In genomic region chr19:35034588-35035382, GRCh38 we compare ENCODE assay signal across 29 cellular contexts. TPM values are rescaled to one million over a fixed set of nuclear protein-coding genes. Genes with fewer than 3 reads are reported as not detected.
DNase-seq lines count a peak whose midpoint lies in the region; ATAC-seq, FAIRE-seq and TF ChIP-seq lines count a peak whose summit lies in the region.
"Had no signal": no experiment of that assay in that cellular context is flagged by ENCODE, and none has a peak within 500 bp of the region (broad histone marks: within the 10 kb centered on the region; RNA-seq: fewer than 3 reads in every experiment).

No MANE protein-coding gene starts in this region.

- TF ChIP-seq CTCF in HepG2 (CRISPR knock-in tag; IDR thresholded peaks at IDR 0.05) (no peak), right lobe of liver (IDR thresholded peaks at IDR 0.05) (no peak), gastroesophageal sphincter (IDR thresholded peaks at IDR 0.05) (no peak)

- WGBS in HepG2 (ENCODE audit: low lambda C conversion rate) = 96% methylated on average over 17 of the region's 17 CpGs
- WGBS in right lobe of liver (ENCODE audit: insufficient coverage, low coverage, low lambda C conversion rate, missing lambda C conversion rate) = 73% methylated on average over 11 of the region's 17 CpGs
- no CpG with 5 or more reads among the region's 17 CpGs for WGBS in neuronal stem cell (ENCODE audit: extremely low coverage in 2 of 2, insufficient read length in 2 of 2, insufficient replicate concordance in 1 of 2), 2 donors
- WGBS in gastroesophageal sphincter (ENCODE audit: low coverage in 1 of 2), 2 donors = 85 to 86% methylated on average over 5 to 10 of the region's 17 CpGs

- CTCF ChIA-PET in HepG2 (lab: Yijun Ruan, JAX; ENCODE audit: low intra/inter-chr PET ratio, low total read pairs) = no interaction called here

- H3K27me3 Mint-ChIP-seq in activated T-helper 1 cell treated with anti-CD3 and anti-CD28 coated beads, Interleukin-12 subunit alpha, Interleukin-12 subunit beta, Interleukin-2, Interleukin-4 antibody, amounts not matched to agents 30 ng/mL and 10 ng/mL and 1 ng/mL, durations not matched to agents 14 hours and 24 hours and 36 hours (ENCODE audit: insufficient read depth) = peaks cover 30% of the 10 kb centered on the region

- peaks cover 7% of the 10 kb centered on the region for H3K4me1 Mint-ChIP-seq in activated T-helper 1 cell treated with anti-CD3 and anti-CD28 coated beads, Interleukin-12 subunit alpha, Interleukin-12 subunit beta, Interleukin-2, Interleukin-4 antibody, amounts not matched to agents 30 ng/mL and 10 ng/mL and 1 ng/mL, durations not matched to agents 14 hours and 24 hours and 36 hours (ENCODE audit: low read depth)

- H3K79me2 ChIP-seq in HepG2 (ENCODE audit: insufficient read depth, low read length) = no peaks in the 10 kb centered on the region

- no peaks in the 10 kb centered on the region for H3K9me3 Mint-ChIP-seq in activated T-helper 1 cell treated with anti-CD3 and anti-CD28 coated beads, Interleukin-12 subunit alpha, Interleukin-12 subunit beta, Interleukin-2, Interleukin-4 antibody, amounts not matched to agents 30 ng/mL and 10 ng/mL and 1 ng/mL, durations not matched to agents 14 hours and 24 hours and 36 hours
- H3K9me3 Mint-ChIP-seq: CD4-positive, alpha-beta memory T cell had no signal

- H3K79me1 ChIP-seq in neuronal stem cell (ENCODE audit: low read depth, low read length) = peaks cover 2% of the 10 kb centered on the region

- peaks cover 1 to 15% of the 10 kb centered on the region in 2 experiments; a peak in 1 of 5 replicates for H3K36me3 ChIP-seq in HepG2 (replicated peaks in 1 of 2; ENCODE audit: control insufficient read depth in 1 of 2, insufficient read depth in 2 of 2, low read length in 2 of 2)
- peaks cover 0 to 2% (median 0%) of the 10 kb centered on the region in 4 donors for H3K36me3 ChIP-seq in right lobe of liver
- peaks cover 0 to 4% of the 10 kb centered on the region in 2 donors for H3K36me3 ChIP-seq in neuronal stem cell (replicated peaks in 1 of 2; ENCODE audit: control insufficient read depth in 2 of 2, insufficient read depth in 2 of 2, low read length in 2 of 2)
- H3K36me3 ChIP-seq in gastroesophageal sphincter = peaks cover 0 to 41% of the 10 kb centered on the region in 2 donors

- no peak overlapping the region for H3K27ac ChIP-seq in HepG2 (ENCODE audit: extremely low read length, insufficient read depth, low read length)
- no peak overlapping the region for H3K27ac ChIP-seq in right lobe of liver
- no peak overlapping the region for H3K27ac ChIP-seq in neuronal stem cell (replicated peaks; ENCODE audit: low read length)
- no peak overlapping the region for H3K27ac ChIP-seq in gastroesophageal sphincter

- no peaks in the 10 kb centered on the region for H3K36me3 Mint-ChIP-seq in activated T-helper 1 cell treated with anti-CD3 and anti-CD28 coated beads, Interleukin-12 subunit alpha, Interleukin-12 subunit beta, Interleukin-2, Interleukin-4 antibody, amounts not matched to agents 30 ng/mL and 10 ng/mL and 1 ng/mL, durations not matched to agents 14 hours and 24 hours and 36 hours (ENCODE audit: low read depth)
- H3K36me3 Mint-ChIP-seq: CD4-positive, alpha-beta memory T cell had no signal

- no peak overlapping the region for H3K4me2 ChIP-seq in HepG2 (ENCODE audit: low read depth, low read length)
- no peak overlapping the region for H3K4me2 ChIP-seq in neuronal stem cell (ENCODE audit: insufficient read depth, low read length, poor library complexity, severe bottlenecking)

- H2BK15ac ChIP-seq in neuronal stem cell (ENCODE audit: low read length) = no peak overlapping the region

- peaks cover 0 to 4% of the 10 kb centered on the region in 2 experiments; a peak in 1 of 5 replicates for H3K27me3 ChIP-seq in HepG2 (ENCODE audit: control insufficient read depth in 1 of 2, insufficient read depth in 2 of 2, low read length in 2 of 2)
- no peaks in the 10 kb centered on the region for H3K27me3 ChIP-seq in right lobe of liver
- peaks cover 0 to 16% (median 15%) of the 10 kb centered on the region in 3 experiments for H3K27me3 ChIP-seq in neuronal stem cell (ENCODE audit: control insufficient read depth in 3 of 3, insufficient read depth in 3 of 3, low read depth in 1 of 3, low read length in 3 of 3)
- peaks cover 4% of the 10 kb centered on the region for H3K27me3 ChIP-seq in gastroesophageal sphincter

- H3K23ac ChIP-seq in neuronal stem cell (ENCODE audit: low read depth, low read length, poor library complexity) = no peak overlapping the region

- no peak for DNase-seq in HepG2 (ENCODE audit: low spot score)
- no peak for DNase-seq in right lobe of liver
- no peak for DNase-seq in activated T-helper 1 cell treated with anti-CD3 and anti-CD28 coated beads, Interleukin-12 subunit alpha, Interleukin-12 subunit beta, Interleukin-2, Interleukin-4 antibody, amounts not matched to agents 30 ng/mL and 10 ng/mL and 1 ng/mL, durations not matched to agents 14 hours and 24 hours and 36 hours (ENCODE audit: low spot score)
- no peak for DNase-seq in neuronal stem cell (ENCODE audit: low spot score)
- DNase-seq in KG1 (lab: John Stamatoyannopoulos, UW) = no peak
- DNase-seq in Right ventricle myocardium inferior (ENCODE audit: missing footprints) = no peak
- DNase-seq: Caco-2; CD4-positive, alpha-beta memory T cell; DMS153; GOT3; Karpas-422; NCI-H1417 treated with DMSO at 0.1 percent for 48 hours; NCI-H1930; NCI-H226; NCI-H510A treated with DMSO at 0.1 percent for 48 hours; NCI-H82; OCI-M1; Right ventricle myocardium superior had no signal

- H2AFZ ChIP-seq in HepG2 (ENCODE audit: low read length) (no peak overlapping the region), neuronal stem cell (ENCODE audit: low read length) (no peak overlapping the region)

- intact Hi-C loops in HepG2 (cut with micrococcal nuclease; ENCODE audit: unreplicated experiment) (no loop called here), right lobe of liver (cut with DNase I) (no loop called here), Right ventricle myocardium inferior (cut with DNase I) (no loop called here)
- intact Hi-C loops in activated T-helper 1 cell treated with anti-CD3 and anti-CD28 coated beads, Interleukin-12 subunit alpha, Interleukin-12 subunit beta, Interleukin-2, Interleukin-4 antibody, amounts not matched to agents 30 ng/mL and 10 ng/mL and 1 ng/mL, durations not matched to agents 14 hours and 24 hours and 36 hours (cut with micrococcal nuclease) = no loop called here

- in situ Hi-C loops in HepG2 (cut with HindIII; ENCODE audit: extremely low pct_ligation_motif_present, low pct_unique_long_range_greater_than_20kb) = no loop called here

- no peak overlapping the region for H3K18ac ChIP-seq in neuronal stem cell (ENCODE audit: low read length)

- H3K4me3 ChIP-seq in HepG2 (replicated peaks in 1 of 3; ENCODE audit: insufficient read depth in 1 of 3, low read depth in 2 of 3, low read length in 3 of 3) = no peak overlapping the region
- no peak overlapping the region for H3K4me3 ChIP-seq in right lobe of liver
- no peak overlapping the region for H3K4me3 ChIP-seq in neuronal stem cell (ENCODE audit: low read length in 2 of 2)
- no peak overlapping the region for H3K4me3 ChIP-seq in gastroesophageal sphincter

- ATAC-seq in HepG2 = no peak
- ATAC-seq in right lobe of liver = no peak
- no peak for ATAC-seq in Right ventricle myocardium inferior
- ATAC-seq in gastroesophageal sphincter = no peak
- ATAC-seq: HCT116 had no signal

- H2BK120ac ChIP-seq in neuronal stem cell (ENCODE audit: low read depth, low read length) = no peak overlapping the region

- FAIRE-seq in HepG2 (lab: Jason Lieb, UNC) = no peak
- FAIRE-seq: G401.6, GM12892, GM18507, RCC 7860 had no signal

- H4K91ac ChIP-seq in neuronal stem cell (ENCODE audit: low read depth, low read length, poor library complexity) = no peak overlapping the region

- H3K27ac Mint-ChIP-seq in activated T-helper 1 cell treated with anti-CD3 and anti-CD28 coated beads, Interleukin-12 subunit alpha, Interleukin-12 subunit beta, Interleukin-2, Interleukin-4 antibody, amounts not matched to agents 30 ng/mL and 10 ng/mL and 1 ng/mL, durations not matched to agents 14 hours and 24 hours and 36 hours = peak overlapping the region; percentile 40

- TF ChIP-seq RAD21 in HepG2 (CRISPR knock-in tag; IDR thresholded peaks at IDR 0.05) = no peak

- no peak overlapping the region for H3K14ac ChIP-seq in neuronal stem cell (ENCODE audit: low read length)

- no peak overlapping the region for H3K9ac ChIP-seq in HepG2 (ENCODE audit: insufficient read depth, low read depth, low read length)
- H3K9ac ChIP-seq in neuronal stem cell (ENCODE audit: low read depth, low read length, poor library complexity) = no peak overlapping the region

- H2AK5ac ChIP-seq in neuronal stem cell (ENCODE audit: low read depth, low read length) = no peak overlapping the region

- H4K8ac ChIP-seq in neuronal stem cell (ENCODE audit: low read depth, low read length) = no peak overlapping the region

- H3K4me1 ChIP-seq in HepG2 (ENCODE audit: insufficient read depth, low read length) (peaks cover 38% of the 10 kb centered on the region), right lobe of liver (peaks cover 0 to 25% (median 2%) of the 10 kb centered on the region in 4 donors), neuronal stem cell (ENCODE audit: control insufficient read depth in 2 of 2, insufficient read depth in 1 of 2, low read depth in 1 of 2, low read length in 2 of 2) (peaks cover 2 to 5% of the 10 kb centered on the region in 2 donors), gastroesophageal sphincter (peaks cover 0 to 55% (median 11%) of the 10 kb centered on the region in 3 donors)

- peak overlapping the region; percentile 73 for H2BK12ac ChIP-seq in neuronal stem cell (ENCODE audit: low read length)

- POLR2A ChIA-PET in HepG2 (lab: Yijun Ruan, JAX) = interaction anchor here (1.0 to 1.1 kb wide), 2 partner anchors 10 to 29 kb away, joined by 3 read pairs; no protein-coding TSS in a partner anchor

- no peak overlapping the region for H3K4me3 Mint-ChIP-seq in activated T-helper 1 cell treated with anti-CD3 and anti-CD28 coated beads, Interleukin-12 subunit alpha, Interleukin-12 subunit beta, Interleukin-2, Interleukin-4 antibody, amounts not matched to agents 30 ng/mL and 10 ng/mL and 1 ng/mL, durations not matched to agents 14 hours and 24 hours and 36 hours
- H3K4me3 Mint-ChIP-seq: CD4-positive, alpha-beta memory T cell had no signal

- TF ChIP-seq POLR2A in HepG2 (IDR thresholded peaks at IDR 0.05; ENCODE audit: insufficient read depth in 1 of 2, low read depth in 2 of 2, low read length in 2 of 2) (no peak), right lobe of liver (IDR thresholded peaks at IDR 0.05) (no peak), gastroesophageal sphincter (IDR thresholded peaks at IDR 0.05) (no peak)

- no peak overlapping the region for H2BK5ac ChIP-seq in neuronal stem cell (ENCODE audit: low read length)

- H4K20me1 ChIP-seq in HepG2 (ENCODE audit: insufficient read depth, low read length) = no peaks in the 10 kb centered on the region

- TF ChIP-seq EP300 in HepG2 (IDR thresholded peaks at IDR 0.05; ENCODE audit: low read depth in 2 of 2, low read length in 2 of 2) = no peak
- no peak for TF ChIP-seq EP300 in HepG2 (CRISPR knock-in tag; IDR thresholded peaks at IDR 0.05; ENCODE audit: borderline replicate concordance)
- no peak for TF ChIP-seq EP300 in gastroesophageal sphincter (IDR thresholded peaks at IDR 0.05)

- no peaks in the 10 kb centered on the region for H3K9me3 ChIP-seq in HepG2 (ENCODE audit: low read length)
- no peaks in the 10 kb centered on the region for H3K9me3 ChIP-seq in right lobe of liver
- no peaks in the 10 kb centered on the region for H3K9me3 ChIP-seq in neuronal stem cell (replicated peaks in 1 of 2; ENCODE audit: control insufficient read depth in 2 of 2, insufficient read depth in 1 of 2, low read depth in 1 of 2, low read length in 2 of 2)
- H3K9me3 ChIP-seq in gastroesophageal sphincter = no peaks in the 10 kb centered on the region
- H3K9me3 ChIP-seq: Caco-2 had no signal

- BruUV-seq in HepG2 (replicated peaks; lab: Mats Ljungman, UMichigan) = no TSS peak

- H3K4ac ChIP-seq in neuronal stem cell (ENCODE audit: low read length) = no peak overlapping the region

RNA-seq across cellular contexts. Expression of gene SCN1B, which starts 4.5 kb away (rescaled TPM):
- total RNA-seq in HepG2 (2016; rRNA removed; fragmentation: Illumina TruSeq; extraction: Trizol) (1.5 and 2.7 TPM in 2 replicates), right lobe of liver (1 to 10 TPM; 2.6 to 4.9 (median 3.6) TPM), Right ventricle myocardium inferior (44.3 TPM), gastroesophageal sphincter (10 to 100 TPM in 2 of 4 donors, 1 to 10 TPM in 2; 5.3 to 13.2 (median 9.5) TPM)
- total RNA-seq in HepG2 (2016; cell fraction: cytosol; rRNA removed; fragmentation: Illumina TruSeq; extraction: Trizol; ENCODE audit: low read depth) = 4.5 and 6.0 TPM in 2 replicates
- 1.1 and 2.5 TPM in 2 replicates for total RNA-seq in HepG2 (2016; cell fraction: insoluble cytoplasmic fraction; rRNA removed; fragmentation: Illumina TruSeq; extraction: Trizol)
- 6.4 and 8.1 TPM in 2 replicates for total RNA-seq in HepG2 (2016; cell fraction: membrane; rRNA removed; fragmentation: Illumina TruSeq; extraction: Trizol)
- total RNA-seq in HepG2 (2016; cell fraction: nucleus; rRNA removed; fragmentation: Illumina TruSeq; extraction: Trizol) = 1.5 and 2.0 TPM in 2 replicates
- 20.1 and 24.5 TPM in 2 replicates for polyA plus RNA-seq in HepG2 (2011; rRNA removed)
- polyA plus RNA-seq in HepG2 (2011; cell fraction: cytosol; rRNA removed) = 14.0 and 14.1 TPM in 2 replicates
- polyA plus RNA-seq in HepG2 (2011; cell fraction: nucleus; rRNA removed) = 42.7 and 48.8 TPM in 2 replicates
- 5.5 and 5.6 TPM in 2 replicates for polyA plus RNA-seq in HepG2 (2012)
- polyA plus RNA-seq in HepG2 (2016; cell fraction: cytosol; fragmentation: Illumina TruSeq; extraction: Trizol; ENCODE audit: low read depth) = 8.2 and 8.5 TPM in 2 replicates
- polyA plus RNA-seq in HepG2 (2016; cell fraction: insoluble cytoplasmic fraction; fragmentation: Illumina TruSeq; extraction: Trizol; ENCODE audit: low read depth) = 1.9 and 2.0 TPM in 2 replicates
- polyA plus RNA-seq in HepG2 (2016; cell fraction: membrane; fragmentation: Illumina TruSeq; extraction: Trizol; ENCODE audit: low read depth) = 8.0 and 8.2 TPM in 2 replicates
- 6.6 and 6.8 TPM in 2 replicates for polyA plus RNA-seq in HepG2 (2016; cell fraction: nucleus; fragmentation: Illumina TruSeq; extraction: Trizol; ENCODE audit: insufficient read depth, low read depth)
- polyA minus RNA-seq in HepG2 (2011; rRNA and poly(A)+ RNA removed; ENCODE audit: low replicate concordance) = 0.89 and 10.7 TPM in 2 replicates
- polyA minus RNA-seq in HepG2 (2011; cell fraction: cytosol; rRNA and poly(A)+ RNA removed) = 4.2 TPM in 2 replicates
- 10.8 and 11.2 TPM in 2 replicates for polyA minus RNA-seq in HepG2 (2011; cell fraction: nucleus; rRNA and poly(A)+ RNA removed)
- total RNA-seq in activated T-helper 1 cell treated with anti-CD3 and anti-CD28 coated beads, Interleukin-12 subunit alpha, Interleukin-12 subunit beta, Interleukin-2, Interleukin-4 antibody, amounts not matched to agents 30 ng/mL and 10 ng/mL and 1 ng/mL, durations not matched to agents 14 hours and 24 hours and 36 hours = 1.1 and 1.2 TPM in 2 replicates
- 2.8 TPM for polyA plus RNA-seq in neuronal stem cell (2013, experiment 1 of 2)
- 2.8 TPM for polyA plus RNA-seq in neuronal stem cell (2013, experiment 2 of 2)

RNA-seq across cellular contexts. Expression of gene HPN, which starts 6.7 kb away (rescaled TPM):
- total RNA-seq in HepG2 (2016; rRNA removed; fragmentation: Illumina TruSeq; extraction: Trizol) (23.9 and 46.7 TPM in 2 replicates), right lobe of liver (100 to 1,000 TPM; 285 to 486 (median 374) TPM), Right ventricle myocardium inferior (5.5 TPM), gastroesophageal sphincter (1 to 10 TPM in 1 of 4 donors, under 1 TPM in 2, not detected in 1; 0.17 to 1.2 (median 0.27) TPM)
- 42.7 and 50.6 TPM in 2 replicates for total RNA-seq in HepG2 (2016; cell fraction: cytosol; rRNA removed; fragmentation: Illumina TruSeq; extraction: Trizol; ENCODE audit: low read depth)
- 21.2 and 50.0 TPM in 2 replicates for total RNA-seq in HepG2 (2016; cell fraction: insoluble cytoplasmic fraction; rRNA removed; fragmentation: Illumina TruSeq; extraction: Trizol)
- 54.3 and 66.8 TPM in 2 replicates for total RNA-seq in HepG2 (2016; cell fraction: membrane; rRNA removed; fragmentation: Illumina TruSeq; extraction: Trizol)
- total RNA-seq in HepG2 (2016; cell fraction: nucleus; rRNA removed; fragmentation: Illumina TruSeq; extraction: Trizol) = 45.3 and 57.3 TPM in 2 replicates
- polyA plus RNA-seq in HepG2 (2011; rRNA removed) = 261 and 364 TPM in 2 replicates
- 287 and 379 TPM in 2 replicates for polyA plus RNA-seq in HepG2 (2011; cell fraction: cytosol; rRNA removed)
- 902 and 1,132 TPM in 2 replicates for polyA plus RNA-seq in HepG2 (2011; cell fraction: nucleus; rRNA removed)
- polyA plus RNA-seq in HepG2 (2012) = 157 and 225 TPM in 2 replicates
- 63.0 and 76.1 TPM in 2 replicates for polyA plus RNA-seq in HepG2 (2016; cell fraction: cytosol; fragmentation: Illumina TruSeq; extraction: Trizol; ENCODE audit: low read depth)
- polyA plus RNA-seq in HepG2 (2016; cell fraction: insoluble cytoplasmic fraction; fragmentation: Illumina TruSeq; extraction: Trizol; ENCODE audit: low read depth) = 32.2 and 40.3 TPM in 2 replicates
- polyA plus RNA-seq in HepG2 (2016; cell fraction: membrane; fragmentation: Illumina TruSeq; extraction: Trizol; ENCODE audit: low read depth) = 76.4 and 86.0 TPM in 2 replicates
- 121 and 129 TPM in 2 replicates for polyA plus RNA-seq in HepG2 (2016; cell fraction: nucleus; fragmentation: Illumina TruSeq; extraction: Trizol; ENCODE audit: insufficient read depth, low read depth)
- polyA minus RNA-seq in HepG2 (2011; rRNA and poly(A)+ RNA removed; ENCODE audit: low replicate concordance) = 189 TPM in 1 of 2 replicates, not detected in the other
- 86.7 and 119 TPM in 2 replicates for polyA minus RNA-seq in HepG2 (2011; cell fraction: cytosol; rRNA and poly(A)+ RNA removed)
- 78.7 and 86.0 TPM in 2 replicates for polyA minus RNA-seq in HepG2 (2011; cell fraction: nucleus; rRNA and poly(A)+ RNA removed)
- total RNA-seq in activated T-helper 1 cell treated with anti-CD3 and anti-CD28 coated beads, Interleukin-12 subunit alpha, Interleukin-12 subunit beta, Interleukin-2, Interleukin-4 antibody, amounts not matched to agents 30 ng/mL and 10 ng/mL and 1 ng/mL, durations not matched to agents 14 hours and 24 hours and 36 hours = not detected in 2 replicates
- 0.36 TPM for polyA plus RNA-seq in neuronal stem cell (2013, experiment 1 of 2)
- polyA plus RNA-seq in neuronal stem cell (2013, experiment 2 of 2) = 0.28 TPM
- total RNA-seq: HT1080; M059J; SK-MEL-5; T-helper 1 cell treated with Interleukin-12 subunit alpha and Interleukin-12 subunit beta and Interleukin-4 antibody, amounts not matched to agents 30 ng/mL and 1 ng/mL, for 36 hours had no signal
- polyA plus RNA-seq: BJ had no signal

RNA-seq across cellular contexts. Expression of gene GRAMD1A, which starts 34.7 kb away (rescaled TPM):
- total RNA-seq in HepG2 (2016; rRNA removed; fragmentation: Illumina TruSeq; extraction: Trizol) (8.0 and 14.7 TPM in 2 replicates), right lobe of liver (10 to 100 TPM; 10.4 to 34.8 (median 15.4) TPM), Right ventricle myocardium inferior (25.8 TPM), gastroesophageal sphincter (10 to 100 TPM; 22.0 to 40.0 (median 35.9) TPM)
- total RNA-seq in HepG2 (2016; cell fraction: cytosol; rRNA removed; fragmentation: Illumina TruSeq; extraction: Trizol; ENCODE audit: low read depth) = 23.3 and 25.4 TPM in 2 replicates
- 7.2 and 15.9 TPM in 2 replicates for total RNA-seq in HepG2 (2016; cell fraction: insoluble cytoplasmic fraction; rRNA removed; fragmentation: Illumina TruSeq; extraction: Trizol)
- total RNA-seq in HepG2 (2016; cell fraction: membrane; rRNA removed; fragmentation: Illumina TruSeq; extraction: Trizol) = 26.9 and 28.0 TPM in 2 replicates
- total RNA-seq in HepG2 (2016; cell fraction: nucleus; rRNA removed; fragmentation: Illumina TruSeq; extraction: Trizol) = 17.9 and 19.7 TPM in 2 replicates
- 171 and 181 TPM in 2 replicates for polyA plus RNA-seq in HepG2 (2011; rRNA removed)
- polyA plus RNA-seq in HepG2 (2011; cell fraction: cytosol; rRNA removed) = 68.5 and 120 TPM in 2 replicates
- 669 and 1,022 TPM in 2 replicates for polyA plus RNA-seq in HepG2 (2011; cell fraction: nucleus; rRNA removed)
- polyA plus RNA-seq in HepG2 (2012) = 68.6 and 85.6 TPM in 2 replicates
- 47.6 and 52.1 TPM in 2 replicates for polyA plus RNA-seq in HepG2 (2016; cell fraction: cytosol; fragmentation: Illumina TruSeq; extraction: Trizol; ENCODE audit: low read depth)
- polyA plus RNA-seq in HepG2 (2016; cell fraction: insoluble cytoplasmic fraction; fragmentation: Illumina TruSeq; extraction: Trizol; ENCODE audit: low read depth) = 11.6 and 19.2 TPM in 2 replicates
- 43.5 and 50.9 TPM in 2 replicates for polyA plus RNA-seq in HepG2 (2016; cell fraction: membrane; fragmentation: Illumina TruSeq; extraction: Trizol; ENCODE audit: low read depth)
- 55.7 and 69.0 TPM in 2 replicates for polyA plus RNA-seq in HepG2 (2016; cell fraction: nucleus; fragmentation: Illumina TruSeq; extraction: Trizol; ENCODE audit: insufficient read depth, low read depth)
- polyA minus RNA-seq in HepG2 (2011; rRNA and poly(A)+ RNA removed; ENCODE audit: low replicate concordance) = 32.3 and 120 TPM in 2 replicates
- 59.4 and 66.8 TPM in 2 replicates for polyA minus RNA-seq in HepG2 (2011; cell fraction: cytosol; rRNA and poly(A)+ RNA removed)
- 94.2 and 105 TPM in 2 replicates for polyA minus RNA-seq in HepG2 (2011; cell fraction: nucleus; rRNA and poly(A)+ RNA removed)
- total RNA-seq in activated T-helper 1 cell treated with anti-CD3 and anti-CD28 coated beads, Interleukin-12 subunit alpha, Interleukin-12 subunit beta, Interleukin-2, Interleukin-4 antibody, amounts not matched to agents 30 ng/mL and 10 ng/mL and 1 ng/mL, durations not matched to agents 14 hours and 24 hours and 36 hours = 176 and 189 TPM in 2 replicates
- polyA plus RNA-seq in neuronal stem cell (2013, experiment 1 of 2) = 74.8 TPM
- polyA plus RNA-seq in neuronal stem cell (2013, experiment 2 of 2) = 73.3 TPM
